1 cellular context compared by ENCODE assay signal in the genomic region with DNA sequence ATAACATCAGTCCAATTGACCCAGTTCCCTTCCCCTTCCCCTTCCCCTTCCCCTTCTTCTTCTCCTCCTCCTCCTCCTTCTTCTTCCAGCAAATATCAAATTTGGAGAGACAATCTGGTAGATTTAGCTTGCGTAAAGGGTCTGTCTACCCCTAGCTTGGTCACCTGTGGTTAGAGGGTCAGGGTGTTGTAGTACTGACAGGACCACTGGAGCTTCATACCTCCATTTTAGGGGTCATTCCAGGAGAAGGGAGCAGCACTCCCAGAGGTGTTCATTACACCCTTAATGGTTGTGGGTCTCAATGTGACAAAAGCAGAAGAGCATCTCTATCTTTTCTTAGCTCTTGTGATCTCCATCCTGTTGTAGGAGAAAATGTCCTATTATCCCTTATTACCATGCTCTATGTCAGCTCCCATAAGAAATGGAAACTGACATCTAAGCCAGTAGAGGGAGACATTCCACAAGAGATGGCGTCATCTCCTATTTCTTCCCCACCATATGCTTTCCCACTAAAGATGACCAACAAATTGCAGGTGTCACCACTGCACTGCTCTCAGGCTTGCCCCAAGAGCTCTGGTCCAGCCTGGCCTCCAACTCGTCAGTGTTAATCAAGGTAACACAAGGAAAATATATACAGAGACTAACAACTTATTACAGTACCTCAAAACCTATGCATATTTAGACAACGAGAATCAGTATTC.
A peak's percentile ranks its signal among the peaks of the same experiment; 100 is the strongest.
TF ChIP-seq lines count a peak whose summit lies in the region.

No MANE protein-coding gene starts in this region.

TF ChIP-seq in GM12878, 131 proteins besides CTCF, POLR2A, EP300 and RAD21:
- TF ChIP-seq ATF7 (IDR thresholded peaks at IDR 0.05; ENCODE audit: low read depth) (peak; percentile 60), YY1 (IDR thresholded peaks at IDR 0.05; ENCODE audit: low read depth, low read length) (peak; percentile 61; the same call in 1 of the 2 replicates), TCF3 (IDR thresholded peaks at IDR 0.05; ENCODE audit: borderline replicate concordance, insufficient read depth, low read depth, low read length) (no peak), SMC3 (IDR thresholded peaks at IDR 0.05; ENCODE audit: borderline replicate concordance, low read length) (peak; percentile 77)
